ENCODE assay signal across 8 cellular contexts in genomic region chr5:53481887-53482716, GRCh38. TPM values are rescaled to one million over a fixed set of nuclear protein-coding genes. Genes with fewer than 3 reads are reported as not detected.
DNase-seq lines count a peak whose midpoint lies in the region; ATAC-seq and TF ChIP-seq lines count a peak whose summit lies in the region.

No MANE protein-coding gene starts in this region.

- H3K27ac Mint-ChIP-seq in activated CD8-positive, alpha-beta memory T cell treated with anti-CD3 and anti-CD28 coated beads, Interleukin-2, amount 10 ng/mL, durations not matched to agents 7 days and 5 days, result peak overlapping the region; percentile 52

- no peaks in the 10 kb centered on the region for H3K36me3 Mint-ChIP-seq in activated CD8-positive, alpha-beta memory T cell treated with anti-CD3 and anti-CD28 coated beads, Interleukin-2, amount 10 ng/mL, durations not matched to agents 7 days and 5 days

- H3K9me3 Mint-ChIP-seq in activated CD8-positive, alpha-beta memory T cell treated with anti-CD3 and anti-CD28 coated beads, Interleukin-2, amount 10 ng/mL, durations not matched to agents 7 days and 5 days (ENCODE audit: low read depth), result no peaks in the 10 kb centered on the region

- H3K36me3 ChIP-seq in muscle layer of duodenum (ENCODE audit: control insufficient read depth in 1 of 2, insufficient read depth in 2 of 2, low read length in 2 of 2), result peaks cover 0 to 4% of the 10 kb centered on the region in 2 donors

- peaks cover 68% of the 10 kb centered on the region for H3K27me3 Mint-ChIP-seq in activated CD8-positive, alpha-beta memory T cell treated with anti-CD3 and anti-CD28 coated beads, Interleukin-2, amount 10 ng/mL, durations not matched to agents 7 days and 5 days

- H3K4me1 ChIP-seq in muscle layer of duodenum (ENCODE audit: control insufficient read depth in 1 of 2, insufficient read depth in 2 of 2, low read length in 2 of 2), result peaks cover 7 to 9% of the 10 kb centered on the region in 2 donors

- H3K27ac ChIP-seq in muscle layer of duodenum (ENCODE audit: low read length), result no peak overlapping the region

- no peaks in the 10 kb centered on the region for H3K9me3 ChIP-seq in muscle layer of duodenum (ENCODE audit: control insufficient read depth in 1 of 2, low read length in 2 of 2)

- peaks cover 30% of the 10 kb centered on the region for H3K4me1 Mint-ChIP-seq in activated CD8-positive, alpha-beta memory T cell treated with anti-CD3 and anti-CD28 coated beads, Interleukin-2, amount 10 ng/mL, durations not matched to agents 7 days and 5 days

- H3K27me3 ChIP-seq in muscle layer of duodenum (ENCODE audit: low read depth, low read length), result peaks cover 7% of the 10 kb centered on the region

- CTCF ChIA-PET in activated CD8-positive, alpha-beta memory T cell treated with anti-CD3 and anti-CD28 coated beads, Interleukin-2, amount 10 ng/mL, durations not matched to agents 7 days and 5 days (lab: Charles Lee), result interaction anchor here (0.7 to 1.2 kb wide), 6 partner anchors 12 to 826 kb away, joined by 3 to 5 read pairs (median 3); no protein-coding TSS in a partner anchor

- peak; percentile 67 for DNase-seq in NK-92 treated with Interleukin-12 subunit alpha and Interleukin-12 subunit beta, amount 100 ng/mL, for 24 hours (lab: John Stamatoyannopoulos, UW)
- no peak for DNase-seq in NK-92 (lab: John Stamatoyannopoulos, UW; ENCODE audit: unreplicated experiment)
- peak; percentile 70 for DNase-seq in NCI-H226
- DNase-seq in activated CD8-positive, alpha-beta memory T cell treated with anti-CD3 and anti-CD28 coated beads, Interleukin-2, amount 10 ng/mL, durations not matched to agents 7 days and 5 days, result peak; percentile 81
- peak; percentile 79 to 84 for DNase-seq in erythroblast (lab: John Stamatoyannopoulos, UW)
- peak; percentile 70 for DNase-seq in stimulated activated naive CD8-positive, alpha-beta T cell treated with anti-CD3 and anti-CD28 coated beads, Interleukin-15, Interleukin-2, amounts not matched to agents 100 U/mL and 50 U/mL, for 24 hours

- H3K4me3 ChIP-seq in muscle layer of duodenum (ENCODE audit: low read depth in 1 of 2, low read length in 2 of 2), result peak overlapping the region; percentile 77 to 87

- H3K4me3 Mint-ChIP-seq in activated CD8-positive, alpha-beta memory T cell treated with anti-CD3 and anti-CD28 coated beads, Interleukin-2, amount 10 ng/mL, durations not matched to agents 7 days and 5 days, result peak overlapping the region; percentile 87

- ATAC-seq in HG02759 (IDR thresholded peaks at IDR 0.05; ENCODE audit: unreplicated experiment), result peak; percentile 64
- peak; percentile 80 for ATAC-seq in activated CD8-positive, alpha-beta memory T cell treated with anti-CD3 and anti-CD28 coated beads, Interleukin-2, amount 10 ng/mL, durations not matched to agents 7 days and 5 days
- peak; percentile 70 for ATAC-seq in stimulated activated naive CD8-positive, alpha-beta T cell treated with anti-CD3 and anti-CD28 coated beads, Interleukin-15, Interleukin-2, amounts not matched to agents 100 U/mL and 50 U/mL, for 24 hours

- no peak for TF ChIP-seq POLR2A in erythroblast (IDR thresholded peaks at IDR 0.05; ENCODE audit: low read length)

RNA-seq across cellular contexts. Expression of gene FST, which starts 1.7 kb away (rescaled TPM):
- total RNA-seq in activated CD8-positive, alpha-beta memory T cell treated with anti-CD3 and anti-CD28 coated beads, Interleukin-2, amount 10 ng/mL, durations not matched to agents 7 days and 5 days, result under 1 TPM; 0.47 to 0.49 TPM
